In genomic region chr6:29818892-29819291, GRCh38 we compare ENCODE assay signal across 8 cellular contexts. TPM values are rescaled to one million over a fixed set of nuclear protein-coding genes. Genes with fewer than 3 reads are reported as not detected.
"Had no signal": no experiment of that assay in that cellular context is flagged by ENCODE, and none has a peak within 500 bp of the region (broad histone marks: within the 10 kb centered on the region; RNA-seq: fewer than 3 reads in every experiment).

No MANE protein-coding gene starts in this region.

- FAIRE-seq: HepG2, HTR-8/SVneo had no signal

- DNase-seq: IMR-90, KBM-7, KG1 had no signal

- H3K27ac ChIP-seq: HL-60, KMS-11 had no signal

- H3K9ac ChIP-seq: KMS-11 had no signal

- ATAC-seq: HepG2 had no signal

- H3K4me2 ChIP-seq: KMS-11 had no signal

RNA-seq across cellular contexts. Expression of gene HLA-G, which starts 8.7 kb away (rescaled TPM):
- total RNA-seq: HT1080, IMR-90 had no signal
- polyA plus RNA-seq: IMR-90 had no signal
